In genomic region chr16:89729293-89729692, GRCh38 we compare ENCODE assay signal across 18 cellular contexts. TPM values are rescaled to one million over a fixed set of nuclear protein-coding genes. Genes with fewer than 3 reads are reported as not detected.
A peak's percentile ranks its signal among the peaks of the same experiment; 100 is the strongest.
DNase-seq lines count a peak whose midpoint lies in the region; ATAC-seq, FAIRE-seq and TF ChIP-seq lines count a peak whose summit lies in the region.
"Had no signal": no experiment of that assay in that cellular context is flagged by ENCODE, and none has a peak within 500 bp of the region (broad histone marks: within the 10 kb centered on the region; RNA-seq: fewer than 3 reads in every experiment).

No MANE protein-coding gene starts in this region.

- in situ Hi-C loops in HepG2 (cut with HindIII; ENCODE audit: extremely low pct_ligation_motif_present, low pct_unique_long_range_greater_than_20kb), result no loop called here

- TF ChIP-seq POLR2A in HepG2 (IDR thresholded peaks at IDR 0.05; ENCODE audit: insufficient read depth in 1 of 2, low read depth in 2 of 2, low read length in 2 of 2) (no peak), right lobe of liver (IDR thresholded peaks at IDR 0.05) (no peak), adrenal gland (IDR thresholded peaks at IDR 0.05) (no peak), body of pancreas (IDR thresholded peaks at IDR 0.05) (no peak)

- H3K27ac ChIP-seq in HepG2 (ENCODE audit: extremely low read length, insufficient read depth, low read length), result peak overlapping the region; percentile 50
- peak overlapping the region in 1 of 3 donors; percentile 65 for H3K27ac ChIP-seq in right lobe of liver
- H3K27ac ChIP-seq in caudate nucleus (ENCODE audit: low read depth, low read length), result peak overlapping the region; percentile 6
- peak overlapping the region; percentile 33 for H3K27ac ChIP-seq in neutrophil
- no peak overlapping the region for H3K27ac ChIP-seq in adrenal gland
- H3K27ac ChIP-seq in body of pancreas, result no peak overlapping the region
- H3K27ac ChIP-seq: A549 had no signal

- no peak for TF ChIP-seq EP300 in HepG2 (IDR thresholded peaks at IDR 0.05; ENCODE audit: low read depth in 2 of 2, low read length in 2 of 2)
- no peak for TF ChIP-seq EP300 in HepG2 (CRISPR knock-in tag; IDR thresholded peaks at IDR 0.05; ENCODE audit: borderline replicate concordance)

- CTCF ChIA-PET in HepG2 (lab: Yijun Ruan, JAX; ENCODE audit: low intra/inter-chr PET ratio, low total read pairs), result no interaction called here

- H3K36me3 ChIP-seq in HepG2 (replicated peaks in 1 of 2; ENCODE audit: control insufficient read depth in 1 of 2, insufficient read depth in 2 of 2, low read length in 2 of 2) (peaks cover 27 to 52% of the 10 kb centered on the region in 2 experiments), right lobe of liver (peaks cover 0 to 54% (median 30%) of the 10 kb centered on the region in 4 donors), neutrophil (peaks cover 100% of the 10 kb centered on the region), adrenal gland (replicated peaks in 1 of 2) (peaks cover 0 to 82% of the 10 kb centered on the region in 2 donors), body of pancreas (replicated peaks in 1 of 2; ENCODE audit: insufficient read depth in 1 of 2, low read depth in 2 of 2) (peaks cover 19 to 24% of the 10 kb centered on the region in 2 donors)

- BruUV-seq in HepG2 (replicated peaks; lab: Mats Ljungman, UMichigan), result no TSS peak

- no peaks in the 10 kb centered on the region for H4K20me1 ChIP-seq in HepG2 (ENCODE audit: insufficient read depth, low read length)

- no peak for FAIRE-seq in HepG2 (lab: Jason Lieb, UNC)
- FAIRE-seq: A549, GM12891, GM19239, RCC 7860 had no signal

- H3K4me1 ChIP-seq in HepG2 (ENCODE audit: insufficient read depth, low read length) (peaks cover 21% of the 10 kb centered on the region), right lobe of liver (peaks cover 0 to 18% (median 6%) of the 10 kb centered on the region in 4 donors), neutrophil (ENCODE audit: control insufficient read depth in 1 of 2, insufficient read depth in 1 of 2, low read depth in 1 of 2, low read length in 1 of 2) (peaks cover 4 to 12% of the 10 kb centered on the region in 2 experiments), adrenal gland (replicated peaks in 1 of 2) (peaks cover 0 to 5% of the 10 kb centered on the region in 2 donors), body of pancreas (no peaks in the 10 kb centered on the region)
- H3K4me1 ChIP-seq: A549 had no signal

- no peak overlapping the region for H2AFZ ChIP-seq in HepG2 (ENCODE audit: low read length)

- no peaks in the 10 kb centered on the region for H3K27me3 ChIP-seq in HepG2 (ENCODE audit: control insufficient read depth in 1 of 2, insufficient read depth in 2 of 2, low read length in 2 of 2)
- H3K27me3 ChIP-seq in right lobe of liver, result no peaks in the 10 kb centered on the region
- H3K27me3 ChIP-seq in neutrophil, result no peaks in the 10 kb centered on the region
- no peaks in the 10 kb centered on the region for H3K27me3 ChIP-seq in adrenal gland
- no peaks in the 10 kb centered on the region for H3K27me3 ChIP-seq in body of pancreas

- intact Hi-C loops in HepG2 (cut with micrococcal nuclease; ENCODE audit: unreplicated experiment) (no loop called here), right lobe of liver (cut with DNase I) (no loop called here), adrenal gland (cut with DNase I) (no loop called here), body of pancreas (cut with DNase I) (no loop called here)

- H3K4me3 ChIP-seq in HepG2 (replicated peaks in 1 of 3; ENCODE audit: insufficient read depth in 1 of 3, low read depth in 2 of 3, low read length in 3 of 3) (no peak overlapping the region), right lobe of liver (no peak overlapping the region), neutrophil (ENCODE audit: low read depth in 1 of 2, low read length in 1 of 2) (no peak overlapping the region), adrenal gland (no peak overlapping the region), body of pancreas (no peak overlapping the region)
- H3K4me3 ChIP-seq: A549 had no signal

- no peaks in the 10 kb centered on the region for H3K79me2 ChIP-seq in HepG2 (ENCODE audit: insufficient read depth, low read length)

- no peak overlapping the region for H3K4me2 ChIP-seq in HepG2 (ENCODE audit: low read depth, low read length)
- H3K4me2 ChIP-seq: A549 had no signal

- WGBS in HepG2 (ENCODE audit: low lambda C conversion rate), result 96% methylated on average over 16 of the region's 18 CpGs
- WGBS in right lobe of liver (ENCODE audit: insufficient coverage, low coverage, low lambda C conversion rate, missing lambda C conversion rate), result 97% methylated on average over 6 of the region's 18 CpGs
- WGBS in adrenal gland, 4 donors, result 85 to 95% (median 92%) methylated on average over 12 to 18 of the region's 18 CpGs
- WGBS in body of pancreas, 2 donors, result 88 to 94% methylated on average over 14 to 17 of the region's 18 CpGs

- TF ChIP-seq CTCF in HepG2 (CRISPR knock-in tag; IDR thresholded peaks at IDR 0.05) (no peak), right lobe of liver (IDR thresholded peaks at IDR 0.05) (no peak), neutrophil (IDR thresholded peaks at IDR 0.05) (no peak), adrenal gland (IDR thresholded peaks at IDR 0.05) (no peak), body of pancreas (IDR thresholded peaks at IDR 0.05) (no peak)

- DNase-seq in HepG2 (ENCODE audit: low spot score) (no peak), right lobe of liver (no peak), caudate nucleus (lab: John Stamatoyannopoulos, UW) (no peak), adrenal gland (no peak), body of pancreas (no peak)
- DNase-seq: CD4-positive, alpha-beta memory T cell; NCI-H187; NCI-H2107; NCI-H510A; NCI-H748 treated with DMSO at 0.1 percent for 48 hours; NK-92 treated with Interleukin-12 subunit alpha and Interleukin-12 subunit beta, amount 100 ng/mL, for 24 hours; Right ventricle myocardium superior had no signal

- no peak overlapping the region for H3K9ac ChIP-seq in HepG2 (ENCODE audit: insufficient read depth, low read depth, low read length)

- peak; percentile 1; the same call in 2 of the 3 replicates for ATAC-seq in HepG2
- ATAC-seq in right lobe of liver, result no peak
- ATAC-seq in body of pancreas, result no peak
- ATAC-seq: HCT116 had no signal

- TF ChIP-seq RAD21 in HepG2 (CRISPR knock-in tag; IDR thresholded peaks at IDR 0.05), result no peak

- H3K9me3 ChIP-seq in HepG2 (ENCODE audit: low read length), result no peaks in the 10 kb centered on the region
- H3K9me3 ChIP-seq in right lobe of liver, result no peaks in the 10 kb centered on the region
- no peaks in the 10 kb centered on the region for H3K9me3 ChIP-seq in neutrophil
- H3K9me3 ChIP-seq in adrenal gland (replicated peaks in 1 of 3), result no peaks in the 10 kb centered on the region
- no peaks in the 10 kb centered on the region for H3K9me3 ChIP-seq in body of pancreas
- H3K9me3 ChIP-seq: A549 had no signal

- POLR2A ChIA-PET in HepG2 (lab: Yijun Ruan, JAX), result no interaction called here

RNA-seq across cellular contexts. Expression of gene ZNF276, which starts 8.0 kb away (rescaled TPM):
- 6.8 and 17.7 TPM in 2 replicates for total RNA-seq in HepG2 (2016; rRNA removed; fragmentation: Illumina TruSeq; extraction: Trizol)
- total RNA-seq in HepG2 (2016; cell fraction: cytosol; rRNA removed; fragmentation: Illumina TruSeq; extraction: Trizol; ENCODE audit: low read depth), result 4.4 and 4.7 TPM in 2 replicates
- total RNA-seq in HepG2 (2016; cell fraction: insoluble cytoplasmic fraction; rRNA removed; fragmentation: Illumina TruSeq; extraction: Trizol), result 4.5 and 15.9 TPM in 2 replicates
- 5.4 and 8.2 TPM in 2 replicates for total RNA-seq in HepG2 (2016; cell fraction: membrane; rRNA removed; fragmentation: Illumina TruSeq; extraction: Trizol)
- total RNA-seq in HepG2 (2016; cell fraction: nucleus; rRNA removed; fragmentation: Illumina TruSeq; extraction: Trizol), result 22.3 and 26.8 TPM in 2 replicates
- polyA plus RNA-seq in HepG2 (2011; rRNA removed), result 18.0 and 24.3 TPM in 2 replicates
- polyA plus RNA-seq in HepG2 (2011; cell fraction: cytosol; rRNA removed), result 8.0 and 12.2 TPM in 2 replicates
- polyA plus RNA-seq in HepG2 (2011; cell fraction: nucleus; rRNA removed), result 148 and 167 TPM in 2 replicates
- polyA plus RNA-seq in HepG2 (2012), result 16.1 and 20.0 TPM in 2 replicates
- 2.3 and 3.4 TPM in 2 replicates for polyA plus RNA-seq in HepG2 (2016; cell fraction: cytosol; fragmentation: Illumina TruSeq; extraction: Trizol; ENCODE audit: low read depth)
- 7.0 and 9.8 TPM in 2 replicates for polyA plus RNA-seq in HepG2 (2016; cell fraction: insoluble cytoplasmic fraction; fragmentation: Illumina TruSeq; extraction: Trizol; ENCODE audit: low read depth)
- 4.7 and 8.3 TPM in 2 replicates for polyA plus RNA-seq in HepG2 (2016; cell fraction: membrane; fragmentation: Illumina TruSeq; extraction: Trizol; ENCODE audit: low read depth)
- 66.1 and 72.8 TPM in 2 replicates for polyA plus RNA-seq in HepG2 (2016; cell fraction: nucleus; fragmentation: Illumina TruSeq; extraction: Trizol; ENCODE audit: insufficient read depth, low read depth)
- 14.5 and 22.1 TPM in 2 replicates for polyA minus RNA-seq in HepG2 (2011; rRNA and poly(A)+ RNA removed; ENCODE audit: low replicate concordance)
- polyA minus RNA-seq in HepG2 (2011; cell fraction: cytosol; rRNA and poly(A)+ RNA removed), result 4.0 and 6.3 TPM in 2 replicates
- 27.8 and 28.5 TPM in 2 replicates for polyA minus RNA-seq in HepG2 (2011; cell fraction: nucleus; rRNA and poly(A)+ RNA removed)
- total RNA-seq in right lobe of liver, result 10 to 100 TPM in 2 of 6 experiments, 1 to 10 TPM in 4; 6.9 to 13.4 (median 9.1) TPM
- total RNA-seq in adrenal gland, result 10 to 100 TPM; 11.8 to 35.0 (median 22.4) TPM
- 10 to 100 TPM in 2 of 3 donors, 1 to 10 TPM in 1; 9.3 to 84.5 (median 76.0) TPM for polyA plus RNA-seq in adrenal gland
- total RNA-seq in body of pancreas, result 10 to 100 TPM; 20.8 to 41.2 TPM

RNA-seq across cellular contexts. Expression of gene VPS9D1, which starts 8.6 kb away (rescaled TPM):
- total RNA-seq in HepG2 (2016; rRNA removed; fragmentation: Illumina TruSeq; extraction: Trizol) (3.8 and 10.1 TPM in 2 replicates), right lobe of liver (10 to 100 TPM in 3 of 6 experiments, 1 to 10 TPM in 3; 5.6 to 12.4 (median 9.4) TPM), adrenal gland (10 to 100 TPM; 13.9 to 39.5 (median 23.2) TPM), body of pancreas (10 to 100 TPM in 1 of 2 donors, 1 to 10 TPM in 1; 3.6 to 24.7 TPM)
- total RNA-seq in HepG2 (2016; cell fraction: cytosol; rRNA removed; fragmentation: Illumina TruSeq; extraction: Trizol; ENCODE audit: low read depth), result 2.4 and 3.2 TPM in 2 replicates
- 4.2 and 9.2 TPM in 2 replicates for total RNA-seq in HepG2 (2016; cell fraction: insoluble cytoplasmic fraction; rRNA removed; fragmentation: Illumina TruSeq; extraction: Trizol)
- total RNA-seq in HepG2 (2016; cell fraction: membrane; rRNA removed; fragmentation: Illumina TruSeq; extraction: Trizol), result 5.2 and 6.8 TPM in 2 replicates
- total RNA-seq in HepG2 (2016; cell fraction: nucleus; rRNA removed; fragmentation: Illumina TruSeq; extraction: Trizol), result 13.1 and 15.5 TPM in 2 replicates
- polyA plus RNA-seq in HepG2 (2011; rRNA removed) (13.2 and 18.6 TPM in 2 replicates), adrenal gland (100 to 1,000 TPM in 1 of 3 donors, 10 to 100 TPM in 1, 1 to 10 TPM in 1; 3.9 to 102 (median 62.3) TPM)
- polyA plus RNA-seq in HepG2 (2011; cell fraction: cytosol; rRNA removed), result 4.5 and 5.7 TPM in 2 replicates
- 111 and 130 TPM in 2 replicates for polyA plus RNA-seq in HepG2 (2011; cell fraction: nucleus; rRNA removed)
- polyA plus RNA-seq in HepG2 (2012), result 7.5 and 10.0 TPM in 2 replicates
- 2.5 and 3.3 TPM in 2 replicates for polyA plus RNA-seq in HepG2 (2016; cell fraction: cytosol; fragmentation: Illumina TruSeq; extraction: Trizol; ENCODE audit: low read depth)
- 4.6 and 6.5 TPM in 2 replicates for polyA plus RNA-seq in HepG2 (2016; cell fraction: insoluble cytoplasmic fraction; fragmentation: Illumina TruSeq; extraction: Trizol; ENCODE audit: low read depth)
- polyA plus RNA-seq in HepG2 (2016; cell fraction: membrane; fragmentation: Illumina TruSeq; extraction: Trizol; ENCODE audit: low read depth), result 5.7 and 6.3 TPM in 2 replicates
- 51.9 and 55.4 TPM in 2 replicates for polyA plus RNA-seq in HepG2 (2016; cell fraction: nucleus; fragmentation: Illumina TruSeq; extraction: Trizol; ENCODE audit: insufficient read depth, low read depth)
- 4.4 and 8.1 TPM in 2 replicates for polyA minus RNA-seq in HepG2 (2011; rRNA and poly(A)+ RNA removed; ENCODE audit: low replicate concordance)
- 2.2 and 5.0 TPM in 2 replicates for polyA minus RNA-seq in HepG2 (2011; cell fraction: cytosol; rRNA and poly(A)+ RNA removed)
- polyA minus RNA-seq in HepG2 (2011; cell fraction: nucleus; rRNA and poly(A)+ RNA removed), result 6.8 and 7.5 TPM in 2 replicates

RNA-seq across cellular contexts. Expression of gene SPATA2L, which starts 27.8 kb away (rescaled TPM):
- total RNA-seq in HepG2 (2016; rRNA removed; fragmentation: Illumina TruSeq; extraction: Trizol) (17.0 and 20.7 TPM in 2 replicates), right lobe of liver (10 to 100 TPM in 3 of 6 experiments, 1 to 10 TPM in 3; 5.6 to 17.9 (median 11.2) TPM), adrenal gland (10 to 100 TPM in 5 of 8 donors, 1 to 10 TPM in 3; 5.1 to 29.4 (median 11.2) TPM), body of pancreas (10 to 100 TPM; 15.8 to 48.1 TPM)
- 5.1 and 5.8 TPM in 2 replicates for total RNA-seq in HepG2 (2016; cell fraction: cytosol; rRNA removed; fragmentation: Illumina TruSeq; extraction: Trizol; ENCODE audit: low read depth)
- total RNA-seq in HepG2 (2016; cell fraction: insoluble cytoplasmic fraction; rRNA removed; fragmentation: Illumina TruSeq; extraction: Trizol), result 16.3 and 20.7 TPM in 2 replicates
- 12.5 and 13.4 TPM in 2 replicates for total RNA-seq in HepG2 (2016; cell fraction: membrane; rRNA removed; fragmentation: Illumina TruSeq; extraction: Trizol)
- 9.5 and 13.5 TPM in 2 replicates for total RNA-seq in HepG2 (2016; cell fraction: nucleus; rRNA removed; fragmentation: Illumina TruSeq; extraction: Trizol)
- polyA plus RNA-seq in HepG2 (2011; rRNA removed) (9.1 and 11.8 TPM in 2 replicates), adrenal gland (10 to 100 TPM in 2 of 3 donors, under 1 TPM in 1; 0.20 to 17.5 (median 17.4) TPM)
- 13.4 and 23.3 TPM in 2 replicates for polyA plus RNA-seq in HepG2 (2011; cell fraction: cytosol; rRNA removed)
- polyA plus RNA-seq in HepG2 (2011; cell fraction: nucleus; rRNA removed), result 26.3 and 28.3 TPM in 2 replicates
- polyA plus RNA-seq in HepG2 (2012), result 6.8 and 12.5 TPM in 2 replicates
- 3.0 and 3.1 TPM in 2 replicates for polyA plus RNA-seq in HepG2 (2016; cell fraction: cytosol; fragmentation: Illumina TruSeq; extraction: Trizol; ENCODE audit: low read depth)
- 13.3 and 14.0 TPM in 2 replicates for polyA plus RNA-seq in HepG2 (2016; cell fraction: insoluble cytoplasmic fraction; fragmentation: Illumina TruSeq; extraction: Trizol; ENCODE audit: low read depth)
- 5.3 and 7.7 TPM in 2 replicates for polyA plus RNA-seq in HepG2 (2016; cell fraction: membrane; fragmentation: Illumina TruSeq; extraction: Trizol; ENCODE audit: low read depth)
- 14.9 and 15.5 TPM in 2 replicates for polyA plus RNA-seq in HepG2 (2016; cell fraction: nucleus; fragmentation: Illumina TruSeq; extraction: Trizol; ENCODE audit: insufficient read depth, low read depth)
- 3.5 and 31.4 TPM in 2 replicates for polyA minus RNA-seq in HepG2 (2011; rRNA and poly(A)+ RNA removed; ENCODE audit: low replicate concordance)
- polyA minus RNA-seq in HepG2 (2011; cell fraction: cytosol; rRNA and poly(A)+ RNA removed), result 16.7 and 20.7 TPM in 2 replicates
- polyA minus RNA-seq in HepG2 (2011; cell fraction: nucleus; rRNA and poly(A)+ RNA removed), result 8.8 and 8.9 TPM in 2 replicates

RNA-seq across cellular contexts. Expression of gene CDK10, which starts 42.8 kb away (rescaled TPM):
- total RNA-seq in HepG2 (2016; rRNA removed; fragmentation: Illumina TruSeq; extraction: Trizol), result 1.2 and 2.5 TPM in 2 replicates
- 4.2 and 5.8 TPM in 2 replicates for total RNA-seq in HepG2 (2016; cell fraction: cytosol; rRNA removed; fragmentation: Illumina TruSeq; extraction: Trizol; ENCODE audit: low read depth)
- 1.4 and 2.6 TPM in 2 replicates for total RNA-seq in HepG2 (2016; cell fraction: insoluble cytoplasmic fraction; rRNA removed; fragmentation: Illumina TruSeq; extraction: Trizol)
- total RNA-seq in HepG2 (2016; cell fraction: membrane; rRNA removed; fragmentation: Illumina TruSeq; extraction: Trizol), result 3.5 TPM in 2 replicates
- 2.4 and 3.5 TPM in 2 replicates for total RNA-seq in HepG2 (2016; cell fraction: nucleus; rRNA removed; fragmentation: Illumina TruSeq; extraction: Trizol)
- polyA plus RNA-seq in HepG2 (2011; rRNA removed), result 3.9 and 4.3 TPM in 2 replicates
- polyA plus RNA-seq in HepG2 (2011; cell fraction: cytosol; rRNA removed), result 1.5 and 2.1 TPM in 2 replicates
- polyA plus RNA-seq in HepG2 (2011; cell fraction: nucleus; rRNA removed), result 28.1 and 29.8 TPM in 2 replicates
- 2.7 and 6.1 TPM in 2 replicates for polyA plus RNA-seq in HepG2 (2012)
- 1.1 TPM in 2 replicates for polyA plus RNA-seq in HepG2 (2016; cell fraction: cytosol; fragmentation: Illumina TruSeq; extraction: Trizol; ENCODE audit: low read depth)
- polyA plus RNA-seq in HepG2 (2016; cell fraction: insoluble cytoplasmic fraction; fragmentation: Illumina TruSeq; extraction: Trizol; ENCODE audit: low read depth), result 1.1 and 1.2 TPM in 2 replicates
- polyA plus RNA-seq in HepG2 (2016; cell fraction: membrane; fragmentation: Illumina TruSeq; extraction: Trizol; ENCODE audit: low read depth), result 1.0 and 1.2 TPM in 2 replicates
- polyA plus RNA-seq in HepG2 (2016; cell fraction: nucleus; fragmentation: Illumina TruSeq; extraction: Trizol; ENCODE audit: insufficient read depth, low read depth), result 11.0 and 12.6 TPM in 2 replicates
- polyA minus RNA-seq in HepG2 (2011; rRNA and poly(A)+ RNA removed; ENCODE audit: low replicate concordance), result 2.9 and 43.1 TPM in 2 replicates
- polyA minus RNA-seq in HepG2 (2011; cell fraction: cytosol; rRNA and poly(A)+ RNA removed), result 1.6 and 2.8 TPM in 2 replicates
- 4.5 and 5.8 TPM in 2 replicates for polyA minus RNA-seq in HepG2 (2011; cell fraction: nucleus; rRNA and poly(A)+ RNA removed)
- total RNA-seq in right lobe of liver, result 10 to 100 TPM; 35.0 to 72.2 (median 53.7) TPM
- 100 to 1,000 TPM in 1 of 8 donors, 10 to 100 TPM in 7; 31.5 to 127 (median 58.2) TPM for total RNA-seq in adrenal gland
- 100 to 1,000 TPM in 2 of 3 donors, 10 to 100 TPM in 1; 29.5 to 289 (median 159) TPM for polyA plus RNA-seq in adrenal gland
- total RNA-seq in body of pancreas, result 100 to 1,000 TPM in 1 of 2 donors, 10 to 100 TPM in 1; 47.5 to 105 TPM

Comparison
In these comparisons a context has a peak if more than half of its experiments do, and no peak if none do; other contexts are left out.
1. H3K27ac ChIP-seq: peak in HepG2 (single experiment), caudate nucleus (single experiment) and neutrophil (single experiment); none in adrenal gland (0 of 5) and body of pancreas (0 of 4).